In genomic region chr9:99162759-99163364, GRCh38 we compare ENCODE assay signal across 8 cellular contexts. TPM values are rescaled to one million over a fixed set of nuclear protein-coding genes. Genes with fewer than 3 reads are reported as not detected.
DNase-seq lines count a peak whose midpoint lies in the region; ATAC-seq, FAIRE-seq and TF ChIP-seq lines count a peak whose summit lies in the region.

No MANE protein-coding gene starts in this region.

- ATAC-seq in pancreas (peak in 3 of 4 donors; percentile 53 to 63 (median 61)), GM18498 (IDR thresholded peaks at IDR 0.05; ENCODE audit: unreplicated experiment) (no peak)

- H3K36me3 ChIP-seq in OCI-LY3 (replicated peaks; ENCODE audit: low read depth, low read length), result peaks cover 6% of the 10 kb centered on the region
- no peaks in the 10 kb centered on the region for H3K36me3 ChIP-seq in pancreas

- H3K4me1 ChIP-seq in OCI-LY3 (ENCODE audit: low read length) (peaks cover 45% of the 10 kb centered on the region), pancreas (peaks cover 0 to 4% (median 0%) of the 10 kb centered on the region in 3 donors)

- H3K27me3 ChIP-seq in OCI-LY3 (ENCODE audit: low read depth, low read length), result no peaks in the 10 kb centered on the region
- H3K27me3 ChIP-seq in pancreas, result no peaks in the 10 kb centered on the region

- H3K27ac ChIP-seq in OCI-LY3 (ENCODE audit: low read length) (no peak overlapping the region), pancreas (no peak overlapping the region)

- peak overlapping the region; percentile 51 for H3K4me2 ChIP-seq in OCI-LY3 (ENCODE audit: low read length)

- no peaks in the 10 kb centered on the region for H3K9me3 ChIP-seq in OCI-LY3 (ENCODE audit: insufficient read depth, low read length)
- no peaks in the 10 kb centered on the region for H3K9me3 ChIP-seq in pancreas

- WGBS in pancreas, 2 donors, result 31% methylated on average over 3 of the region's 3 CpGs

- no peak overlapping the region for H2AFZ ChIP-seq in OCI-LY3 (ENCODE audit: low read depth, low read length)

- peak; percentile 30 for TF ChIP-seq CTCF in HFF-Myc (IDR thresholded peaks at IDR 0.05; ENCODE audit: low read depth, low read length, missing control alignments)
- TF ChIP-seq CTCF in OCI-LY3 (IDR thresholded peaks at IDR 0.05; ENCODE audit: low read depth, low read length), result peak; percentile 92
- TF ChIP-seq CTCF in epithelial cell of esophagus (IDR thresholded peaks at IDR 0.05; ENCODE audit: insufficient read depth, low read depth, low read length, missing control alignments), result peak; percentile 55
- peak in 2 of 4 donors; percentile 45 to 53 for TF ChIP-seq CTCF in pancreas (IDR thresholded peaks at IDR 0.05)

- H3K4me3 ChIP-seq in HFF-Myc (replicated peaks; ENCODE audit: low read depth, low read length) (no peak overlapping the region), OCI-LY3 (ENCODE audit: low read length) (no peak overlapping the region; the same call in 1 of the 2 replicates), epithelial cell of esophagus (ENCODE audit: low read length) (no peak overlapping the region), pancreas (no peak overlapping the region)

- peaks cover 7% of the 10 kb centered on the region; the same call in 1 of the 2 replicates for H4K20me1 ChIP-seq in OCI-LY3 (ENCODE audit: insufficient read depth, low read length)

- peaks cover 21% of the 10 kb centered on the region for H3K79me2 ChIP-seq in OCI-LY3 (ENCODE audit: low read length)

- peak; percentile 81 for FAIRE-seq in pancreas (lab: Jason Lieb, UNC)

- peak; percentile 22 for DNase-seq in DMS53 treated with DMSO at 0.1 percent for 48 hours (lab: John Stamatoyannopoulos, UW; ENCODE audit: unreplicated experiment)
- peak; percentile 14 for DNase-seq in HFF-Myc (ENCODE audit: extremely low read depth, low read depth)
- DNase-seq in epithelial cell of esophagus (ENCODE audit: low read depth), result peak; percentile 35
- DNase-seq in pancreas, result no peak
- no peak for DNase-seq in stimulated activated CD4-positive, alpha-beta T cell treated with anti-CD3 and anti-CD28 coated beads, Interleukin-2, amount 100 ng/mL, for 48 hours
- DNase-seq in effector CD4-positive, alpha-beta T cell, result no peak

- peak overlapping the region; percentile 18; the same call in 1 of the 2 replicates for H3K9ac ChIP-seq in OCI-LY3 (ENCODE audit: low read length)

- intact Hi-C loops in pancreas (cut with DNase I), result no loop called here

RNA-seq across cellular contexts. Expression of gene TGFBR1, which starts 57.9 kb away (rescaled TPM):
- total RNA-seq in pancreas, result 10 to 100 TPM in 5 of 6 donors, 1 to 10 TPM in 1; 10.0 to 43.6 (median 15.3) TPM
- 1 to 10 TPM; 3.5 to 5.5 TPM for polyA plus RNA-seq in pancreas

RNA-seq across cellular contexts. Expression of gene ALG2, which starts 58.9 kb away (rescaled TPM):
- 10 to 100 TPM; 24.9 to 30.6 (median 28.0) TPM for total RNA-seq in pancreas
- polyA plus RNA-seq in pancreas, result 10 to 100 TPM; 17.9 to 35.6 TPM

RNA-seq across cellular contexts. Expression of gene SEC61B, which starts 59.2 kb away (rescaled TPM):
- 100 to 1,000 TPM; 117 to 191 (median 139) TPM for total RNA-seq in pancreas
- 100 to 1,000 TPM; 251 to 355 TPM for polyA plus RNA-seq in pancreas

Comparison
In these comparisons a context has a peak if more than half of its experiments do, and no peak if none do; other contexts are left out.
1. DNase-seq: peak in DMS53 treated with DMSO at 0.1 percent for 48 hours (single experiment), HFF-Myc (single experiment) and epithelial cell of esophagus (single experiment); none in pancreas (0 of 6), stimulated activated CD4-positive, alpha-beta T cell treated with anti-CD3 and anti-CD28 coated beads, Interleukin-2, amount 100 ng/mL, for 48 hours (0 of 2) and effector CD4-positive, alpha-beta T cell (single experiment).